In genomic region chr5:58666141-58666540, GRCh38 we compare ENCODE assay signal across 20 cellular contexts.
DNase-seq lines count a peak whose midpoint lies in the region; ATAC-seq and TF ChIP-seq lines count a peak whose summit lies in the region.
"Had no signal": no experiment of that assay in that cellular context is flagged by ENCODE, and none has a peak within 500 bp of the region (broad histone marks: within the 10 kb centered on the region; RNA-seq: fewer than 3 reads in every experiment).

No MANE protein-coding gene starts in this region.

- H2AFZ ChIP-seq in OCI-LY7 (ENCODE audit: low read length), result no peak overlapping the region

- no peak for TF ChIP-seq CTCF in left ventricle myocardium inferior (IDR thresholded peaks at IDR 0.05; ENCODE audit: borderline replicate concordance)
- no peak for TF ChIP-seq CTCF in heart right ventricle (IDR thresholded peaks at IDR 0.05)
- no peak for TF ChIP-seq CTCF in nephron (IDR thresholded peaks at IDR 0.05; ENCODE audit: unreplicated experiment in 3 of 3)
- no peak for TF ChIP-seq CTCF in GM10248 (IDR thresholded peaks at IDR 0.05; ENCODE audit: control extremely low read depth, extremely low read depth, low read depth, missing control alignments)
- no peak for TF ChIP-seq CTCF in OCI-LY7 (conservative IDR thresholded peaks at IDR 0.05; ENCODE audit: low read length)

- H3K9ac ChIP-seq in SK-N-MC (ENCODE audit: insufficient read length), result no peak overlapping the region

- peaks cover 9% of the 10 kb centered on the region for H3K9me3 ChIP-seq in left ventricle myocardium inferior (replicated peaks)
- H3K9me3 ChIP-seq in heart right ventricle, result peaks cover 0 to 8% (median 0%) of the 10 kb centered on the region in 11 donors
- no peaks in the 10 kb centered on the region for H3K9me3 ChIP-seq in SK-N-MC (ENCODE audit: low read depth, low read length)
- no peaks in the 10 kb centered on the region for H3K9me3 ChIP-seq in OCI-LY7 (ENCODE audit: low read length)
- H3K9me3 ChIP-seq: SJSA1 had no signal

- no peak overlapping the region for H3K4me3 Mint-ChIP-seq in nephron
- H3K4me3 Mint-ChIP-seq: CD8-positive, alpha-beta memory T cell had no signal

- 0 to 55% methylated on average over 1 of the region's 1 CpG for WGBS in heart right ventricle, 2 donors

- no peaks in the 10 kb centered on the region for H3K9me2 ChIP-seq in OCI-LY7 (ENCODE audit: insufficient read depth, low read length)

- no peaks in the 10 kb centered on the region for H3K27me3 Mint-ChIP-seq in nephron (ENCODE audit: low read depth)
- H3K27me3 Mint-ChIP-seq: CD8-positive, alpha-beta memory T cell had no signal

- H3K4me1 ChIP-seq in left ventricle myocardium inferior (peaks cover 26% of the 10 kb centered on the region), heart right ventricle (peaks cover 0 to 33% (median 6%) of the 10 kb centered on the region in 9 donors), OCI-LY7 (ENCODE audit: insufficient read depth, low read length, poor library complexity, severe bottlenecking) (no peaks in the 10 kb centered on the region)
- H3K4me1 ChIP-seq: SJSA1 had no signal

- H3K36me3 ChIP-seq in left ventricle myocardium inferior (no peaks in the 10 kb centered on the region), heart right ventricle (no peaks in the 10 kb centered on the region), SK-N-MC (ENCODE audit: insufficient read depth, low read length) (no peaks in the 10 kb centered on the region), OCI-LY7 (ENCODE audit: insufficient read depth, low read length) (no peaks in the 10 kb centered on the region)
- H3K36me3 ChIP-seq: SJSA1 had no signal

- intact Hi-C loops in left ventricle myocardium inferior (cut with micrococcal nuclease) (no loop called here), heart right ventricle (cut with DNase I) (no loop called here), OCI-LY7 (cut with micrococcal nuclease; ENCODE audit: unreplicated experiment) (no loop called here)

- no peak overlapping the region for H3K4me3 ChIP-seq in left ventricle myocardium inferior
- H3K4me3 ChIP-seq in heart right ventricle, result no peak overlapping the region
- H3K4me3 ChIP-seq in SK-N-MC, result no peak overlapping the region
- no peak overlapping the region for H3K4me3 ChIP-seq in OCI-LY7 (ENCODE audit: low read depth, low read length, poor library complexity, severe bottlenecking)
- H3K4me3 ChIP-seq: SJSA1 had no signal

- CTCF ChIA-PET in GM10248 (lab: Yijun Ruan, JAX), result interaction anchor here (1.0 to 3.8 kb wide), 3 partner anchors 13 to 24 kb away, joined by 4 to 20 read pairs (median 4); no protein-coding TSS in a partner anchor
- CTCF ChIA-PET in OCI-LY7 (lab: Charles Lee; ENCODE audit: unreplicated experiment), result no interaction called here

- H3K4me2 ChIP-seq in OCI-LY7 (ENCODE audit: low read length), result no peak overlapping the region

- ATAC-seq in heart right ventricle, result no peak
- ATAC-seq: HCT116, Right ventricle myocardium inferior had no signal

- BruUV-seq in OCI-LY7 (replicated peaks; lab: Mats Ljungman, UMichigan), result no TSS peak

- DNase-seq in left ventricle myocardium inferior (no peak), heart right ventricle (no peak), SK-N-MC (ENCODE audit: low read depth, low spot score) (no peak), GM10248 (ENCODE audit: extremely low spot score) (no peak), dermis blood vessel endothelial cell (no peak), OCI-LY7 (ENCODE audit: low spot score) (no peak)
- DNase-seq: Calu3; CD8-positive, alpha-beta memory T cell; DMS153; GF-D8; KG1; NCI-H1092 treated with DMSO at 0.1 percent for 48 hours; NCI-H1694; NCI-H774; OCI-M1 had no signal

- H3K4me1 Mint-ChIP-seq in nephron, result peaks cover 44% of the 10 kb centered on the region
- H3K4me1 Mint-ChIP-seq: CD8-positive, alpha-beta memory T cell had no signal

- peaks cover 3% of the 10 kb centered on the region for H3K9me3 Mint-ChIP-seq in nephron

- H4K20me1 ChIP-seq in OCI-LY7 (ENCODE audit: insufficient read depth, low read length), result no peaks in the 10 kb centered on the region

- H3K27ac ChIP-seq in left ventricle myocardium inferior (replicated peaks), result peak overlapping the region; percentile 47
- peak overlapping the region in 4 of 10 donors; percentile 18 to 67 (median 45) for H3K27ac ChIP-seq in heart right ventricle
- peak overlapping the region; percentile 39; the same call in 1 of the 2 replicates for H3K27ac ChIP-seq in SK-N-MC
- H3K27ac ChIP-seq in OCI-LY7 (ENCODE audit: low read depth, low read length, poor library complexity, severe bottlenecking), result no peak overlapping the region
- H3K27ac ChIP-seq: C4-2B, SJSA1 had no signal

- peak overlapping the region; percentile 75 to 92 (median 89) for H3K27ac Mint-ChIP-seq in nephron

- H3K27me3 ChIP-seq in left ventricle myocardium inferior (ENCODE audit: low read depth), result no peaks in the 10 kb centered on the region
- H3K27me3 ChIP-seq in heart right ventricle, result no peaks in the 10 kb centered on the region
- H3K27me3 ChIP-seq: SJSA1 had no signal

- H3K36me3 Mint-ChIP-seq in nephron (ENCODE audit: low read depth), result no peaks in the 10 kb centered on the region
- H3K36me3 Mint-ChIP-seq: CD8-positive, alpha-beta memory T cell had no signal

- H3K79me2 ChIP-seq in OCI-LY7 (ENCODE audit: insufficient read depth, low read depth, low read length), result no peaks in the 10 kb centered on the region

- POLR2A ChIA-PET in GM10248 (lab: Yijun Ruan, JAX) (no interaction called here), OCI-LY7 (lab: Charles Lee) (no interaction called here)
